1 cellular context compared by ENCODE assay signal in the genomic region with DNA sequence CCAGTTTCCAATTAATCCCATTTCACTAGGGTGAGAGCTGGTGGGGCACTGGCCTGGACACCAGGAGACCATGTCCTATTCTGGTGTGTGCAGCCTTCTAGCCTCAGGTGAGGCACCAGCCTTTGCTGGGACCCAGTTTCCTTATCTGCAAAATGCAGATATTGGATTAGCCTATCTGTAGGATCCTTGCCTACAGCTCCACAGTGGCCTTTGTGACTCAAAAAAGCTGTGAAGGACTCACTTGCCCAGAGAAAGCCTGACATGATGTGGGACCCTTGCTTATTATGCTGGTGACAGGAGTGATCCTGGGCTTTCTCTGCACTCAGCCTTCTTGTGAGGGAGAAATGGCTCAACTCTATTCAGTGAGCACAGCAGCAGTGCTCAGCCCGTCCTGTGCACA.
A peak's percentile ranks its signal among the peaks of the same experiment; 100 is the strongest.
TF ChIP-seq lines count a peak whose summit lies in the region.

No MANE protein-coding gene starts in this region.

TF ChIP-seq in K562, 482 proteins besides CTCF, POLR2A, EP300 and RAD21 (continues in another document):
- TF ChIP-seq E2F1 (CRISPR knock-in tag; IDR thresholded peaks at IDR 0.05) (no peak), NELFE (IDR thresholded peaks at IDR 0.05; ENCODE audit: insufficient read depth, insufficient read length) (no peak), NCOR1 (IDR thresholded peaks at IDR 0.05) (peak; percentile 69), POU5F1 (IDR thresholded peaks at IDR 0.05; ENCODE audit: borderline replicate concordance, low read depth, low read length, partially characterized antibody) (no peak), POLR2AphosphoS5 (IDR thresholded peaks at IDR 0.05; ENCODE audit: control insufficient read depth, insufficient read depth, low read depth, low read length) (peak; percentile 54; the same call in 1 of the 2 replicates), BHLHE40 (IDR thresholded peaks at IDR 0.05; ENCODE audit: low read length) (no peak), FOSL1 (tag; conservative IDR thresholded peaks at IDR 0.05) (peak; percentile 59), POLR2B (IDR thresholded peaks at IDR 0.05; ENCODE audit: low read depth, partially characterized antibody) (no peak), HDAC1 (IDR thresholded peaks at IDR 0.05) (no peak), MCM7 (IDR thresholded peaks at IDR 0.05) (no peak), STAT5A (IDR thresholded peaks at IDR 0.05; ENCODE audit: borderline replicate concordance, low read length) (peak; percentile 46; the same call in 1 of the 2 replicates), CCNT2 (IDR thresholded peaks at IDR 0.05; ENCODE audit: borderline replicate concordance, extremely low read depth, insufficient read length, low read depth, low read length) (peak; percentile 67), ZNF384 (IDR thresholded peaks at IDR 0.05; ENCODE audit: low read depth, low read length) (no peak), ZNF146 (CRISPR knock-in tag; IDR thresholded peaks at IDR 0.05; ENCODE audit: unreplicated experiment) (no peak), FOXA3 (CRISPR knock-in tag; conservative IDR thresholded peaks at IDR 0.05 in 1 of 2, IDR thresholded peaks at IDR 0.05 in 1 of 2) (0 out of 4 replicates have a peak, but pooled peaks of 1 of the 2 experiments have one; percentile 25), CBX8 (IDR thresholded peaks at IDR 0.05; ENCODE audit: borderline replicate concordance, extremely low read depth, low read depth, low read length, poor library complexity, severe bottlenecking) (no peak), HNRNPUL1 (IDR thresholded peaks at IDR 0.05; ENCODE audit: low read length) (no peak), L3MBTL2 (IDR thresholded peaks at IDR 0.05) (peak; percentile 30; the same call in 1 of the 2 replicates), CTBP1 (IDR thresholded peaks at IDR 0.05; ENCODE audit: borderline replicate concordance) (peak; percentile 39; the same call in 1 of the 2 replicates), ZNF224 (CRISPR knock-in tag; IDR thresholded peaks at IDR 0.05) (no peak), SFPQ (IDR thresholded peaks at IDR 0.05; ENCODE audit: low read depth, low read length) (no peak), RCOR1 (IDR thresholded peaks at IDR 0.05; ENCODE audit: borderline replicate concordance in 1 of 2, low read depth in 2 of 2, low read length in 2 of 2) (peak in 1 of 2 experiments; percentile 72; a peak in 3 of 4 replicates), ZNF551 (CRISPR knock-in tag; IDR thresholded peaks at IDR 0.05) (no peak), DPF2 (IDR thresholded peaks at IDR 0.05) (peak; percentile 68), CHD4 (IDR thresholded peaks at IDR 0.05; ENCODE audit: insufficient read depth, insufficient replicate concordance, low read depth, low read length, poor library complexity, severe bottlenecking) (no peak), TAF1 (IDR thresholded peaks at IDR 0.05; ENCODE audit: control insufficient read depth, extremely low read depth, insufficient read depth, low read length, severe bottlenecking) (no peak), NR2C1 (IDR thresholded peaks at IDR 0.05) (no peak), NR2C1 (tag; IDR thresholded peaks at IDR 0.05) (no peak), STAG1 (CRISPR knock-in tag; IDR thresholded peaks at IDR 0.05; ENCODE audit: borderline replicate concordance) (no peak), ZNF232 (CRISPR knock-in tag; IDR thresholded peaks at IDR 0.05) (no peak), ZFP36 (IDR thresholded peaks at IDR 0.05; ENCODE audit: low read depth, low read length, partially characterized antibody) (no peak), HDAC3 (IDR thresholded peaks at IDR 0.05; ENCODE audit: borderline replicate concordance, partially characterized antibody) (no peak), PRPF4 (IDR thresholded peaks at IDR 0.05; ENCODE audit: insufficient read depth, low read depth, low read length, poor library complexity, severe bottlenecking) (no peak), BRCA1 (IDR thresholded peaks at IDR 0.05) (no peak), BRCA1 (CRISPR knock-in tag; IDR thresholded peaks at IDR 0.05) (no peak), NR1H2 (CRISPR knock-in tag; IDR thresholded peaks at IDR 0.05) (no peak), RBM15 (IDR thresholded peaks at IDR 0.05; ENCODE audit: insufficient read depth, low read length) (no peak), ARID2 (IDR thresholded peaks at IDR 0.05) (no peak), KLF1 (tag; IDR thresholded peaks at IDR 0.05) (no peak), ZNF175 (CRISPR knock-in tag; IDR thresholded peaks at IDR 0.05; ENCODE audit: low read depth) (no peak), ZNF124 (CRISPR knock-in tag; IDR thresholded peaks at IDR 0.05) (no peak), GATA2 (CRISPR knock-in tag; IDR thresholded peaks at IDR 0.05) (peak; percentile 74), CREB1 (IDR thresholded peaks at IDR 0.05) (0 out of 2 replicates have a peak, but pooled peaks have one; percentile 22), CREB1 (CRISPR knock-in tag; IDR thresholded peaks at IDR 0.05) (no peak), TGIF2 (CRISPR knock-in tag; IDR thresholded peaks at IDR 0.05) (no peak), ARID1B (IDR thresholded peaks at IDR 0.05) (peak; percentile 90), ZSCAN29 (IDR thresholded peaks at IDR 0.05) (no peak), SMARCE1 (IDR thresholded peaks at IDR 0.05) (peak; percentile 65; the same call in 1 of the 2 replicates), TAL1 (IDR thresholded peaks at IDR 0.05) (peak; percentile 91), HDAC6 (IDR thresholded peaks at IDR 0.05; ENCODE audit: low read depth, low read length) (no peak), CBFA2T2 (conservative IDR thresholded peaks at IDR 0.05) (peak; percentile 82), ETV6 (IDR thresholded peaks at IDR 0.05; ENCODE audit: borderline replicate concordance in 1 of 2, low read depth in 2 of 2, low read length in 1 of 2) (no peak), ETV6 (CRISPR knock-in tag; IDR thresholded peaks at IDR 0.05; ENCODE audit: borderline replicate concordance) (no peak), SIX5 (IDR thresholded peaks at IDR 0.05; ENCODE audit: borderline replicate concordance in 1 of 2, insufficient read depth in 1 of 2, low read depth in 1 of 2, low read length in 2 of 2) (no peak), MTA2 (IDR thresholded peaks at IDR 0.05; ENCODE audit: low read depth) (peak; percentile 77)
- TF ChIP-seq, protein P1, sequence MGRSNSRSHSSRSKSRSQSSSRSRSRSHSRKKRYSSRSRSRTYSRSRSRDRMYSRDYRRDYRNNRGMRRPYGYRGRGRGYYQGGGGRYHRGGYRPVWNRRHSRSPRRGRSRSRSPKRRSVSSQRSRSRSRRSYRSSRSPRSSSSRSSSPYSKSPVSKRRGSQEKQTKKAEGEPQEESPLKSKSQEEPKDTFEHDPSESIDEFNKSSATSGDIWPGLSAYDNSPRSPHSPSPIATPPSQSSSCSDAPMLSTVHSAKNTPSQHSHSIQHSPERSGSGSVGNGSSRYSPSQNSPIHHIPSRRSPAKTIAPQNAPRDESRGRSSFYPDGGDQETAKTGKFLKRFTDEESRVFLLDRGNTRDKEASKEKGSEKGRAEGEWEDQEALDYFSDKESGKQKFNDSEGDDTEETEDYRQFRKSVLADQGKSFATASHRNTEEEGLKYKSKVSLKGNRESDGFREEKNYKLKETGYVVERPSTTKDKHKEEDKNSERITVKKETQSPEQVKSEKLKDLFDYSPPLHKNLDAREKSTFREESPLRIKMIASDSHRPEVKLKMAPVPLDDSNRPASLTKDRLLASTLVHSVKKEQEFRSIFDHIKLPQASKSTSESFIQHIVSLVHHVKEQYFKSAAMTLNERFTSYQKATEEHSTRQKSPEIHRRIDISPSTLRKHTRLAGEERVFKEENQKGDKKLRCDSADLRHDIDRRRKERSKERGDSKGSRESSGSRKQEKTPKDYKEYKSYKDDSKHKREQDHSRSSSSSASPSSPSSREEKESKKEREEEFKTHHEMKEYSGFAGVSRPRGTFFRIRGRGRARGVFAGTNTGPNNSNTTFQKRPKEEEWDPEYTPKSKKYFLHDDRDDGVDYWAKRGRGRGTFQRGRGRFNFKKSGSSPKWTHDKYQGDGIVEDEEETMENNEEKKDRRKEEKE (IDR thresholded peaks at IDR 0.05; ENCODE audit: borderline replicate concordance in 1 of 2, control insufficient read depth in 1 of 2, low read depth in 2 of 2, low read length in 1 of 2) = no peak
- TF ChIP-seq, protein P2, sequence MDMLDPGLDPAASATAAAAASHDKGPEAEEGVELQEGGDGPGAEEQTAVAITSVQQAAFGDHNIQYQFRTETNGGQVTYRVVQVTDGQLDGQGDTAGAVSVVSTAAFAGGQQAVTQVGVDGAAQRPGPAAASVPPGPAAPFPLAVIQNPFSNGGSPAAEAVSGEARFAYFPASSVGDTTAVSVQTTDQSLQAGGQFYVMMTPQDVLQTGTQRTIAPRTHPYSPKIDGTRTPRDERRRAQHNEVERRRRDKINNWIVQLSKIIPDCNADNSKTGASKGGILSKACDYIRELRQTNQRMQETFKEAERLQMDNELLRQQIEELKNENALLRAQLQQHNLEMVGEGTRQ (CRISPR knock-in tag; IDR thresholded peaks at IDR 0.05) = no peak
- TF ChIP-seq, protein P3, sequence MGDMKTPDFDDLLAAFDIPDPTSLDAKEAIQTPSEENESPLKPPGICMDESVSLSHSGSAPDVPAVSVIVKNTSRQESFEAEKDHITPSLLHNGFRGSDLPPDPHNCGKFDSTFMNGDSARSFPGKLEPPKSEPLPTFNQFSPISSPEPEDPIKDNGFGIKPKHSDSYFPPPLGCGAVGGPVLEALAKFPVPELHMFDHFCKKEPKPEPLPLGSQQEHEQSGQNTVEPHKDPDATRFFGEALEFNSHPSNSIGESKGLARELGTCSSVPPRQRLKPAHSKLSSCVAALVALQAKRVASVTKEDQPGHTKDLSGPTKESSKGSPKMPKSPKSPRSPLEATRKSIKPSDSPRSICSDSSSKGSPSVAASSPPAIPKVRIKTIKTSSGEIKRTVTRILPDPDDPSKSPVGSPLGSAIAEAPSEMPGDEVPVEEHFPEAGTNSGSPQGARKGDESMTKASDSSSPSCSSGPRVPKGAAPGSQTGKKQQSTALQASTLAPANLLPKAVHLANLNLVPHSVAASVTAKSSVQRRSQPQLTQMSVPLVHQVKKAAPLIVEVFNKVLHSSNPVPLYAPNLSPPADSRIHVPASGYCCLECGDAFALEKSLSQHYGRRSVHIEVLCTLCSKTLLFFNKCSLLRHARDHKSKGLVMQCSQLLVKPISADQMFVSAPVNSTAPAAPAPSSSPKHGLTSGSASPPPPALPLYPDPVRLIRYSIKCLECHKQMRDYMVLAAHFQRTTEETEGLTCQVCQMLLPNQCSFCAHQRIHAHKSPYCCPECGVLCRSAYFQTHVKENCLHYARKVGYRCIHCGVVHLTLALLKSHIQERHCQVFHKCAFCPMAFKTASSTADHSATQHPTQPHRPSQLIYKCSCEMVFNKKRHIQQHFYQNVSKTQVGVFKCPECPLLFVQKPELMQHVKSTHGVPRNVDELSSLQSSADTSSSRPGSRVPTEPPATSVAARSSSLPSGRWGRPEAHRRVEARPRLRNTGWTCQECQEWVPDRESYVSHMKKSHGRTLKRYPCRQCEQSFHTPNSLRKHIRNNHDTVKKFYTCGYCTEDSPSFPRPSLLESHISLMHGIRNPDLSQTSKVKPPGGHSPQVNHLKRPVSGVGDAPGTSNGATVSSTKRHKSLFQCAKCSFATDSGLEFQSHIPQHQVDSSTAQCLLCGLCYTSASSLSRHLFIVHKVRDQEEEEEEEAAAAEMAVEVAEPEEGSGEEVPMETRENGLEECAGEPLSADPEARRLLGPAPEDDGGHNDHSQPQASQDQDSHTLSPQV (IDR thresholded peaks at IDR 0.05) = no peak
